1 cellular context compared by ENCODE assay signal in the genomic region with DNA sequence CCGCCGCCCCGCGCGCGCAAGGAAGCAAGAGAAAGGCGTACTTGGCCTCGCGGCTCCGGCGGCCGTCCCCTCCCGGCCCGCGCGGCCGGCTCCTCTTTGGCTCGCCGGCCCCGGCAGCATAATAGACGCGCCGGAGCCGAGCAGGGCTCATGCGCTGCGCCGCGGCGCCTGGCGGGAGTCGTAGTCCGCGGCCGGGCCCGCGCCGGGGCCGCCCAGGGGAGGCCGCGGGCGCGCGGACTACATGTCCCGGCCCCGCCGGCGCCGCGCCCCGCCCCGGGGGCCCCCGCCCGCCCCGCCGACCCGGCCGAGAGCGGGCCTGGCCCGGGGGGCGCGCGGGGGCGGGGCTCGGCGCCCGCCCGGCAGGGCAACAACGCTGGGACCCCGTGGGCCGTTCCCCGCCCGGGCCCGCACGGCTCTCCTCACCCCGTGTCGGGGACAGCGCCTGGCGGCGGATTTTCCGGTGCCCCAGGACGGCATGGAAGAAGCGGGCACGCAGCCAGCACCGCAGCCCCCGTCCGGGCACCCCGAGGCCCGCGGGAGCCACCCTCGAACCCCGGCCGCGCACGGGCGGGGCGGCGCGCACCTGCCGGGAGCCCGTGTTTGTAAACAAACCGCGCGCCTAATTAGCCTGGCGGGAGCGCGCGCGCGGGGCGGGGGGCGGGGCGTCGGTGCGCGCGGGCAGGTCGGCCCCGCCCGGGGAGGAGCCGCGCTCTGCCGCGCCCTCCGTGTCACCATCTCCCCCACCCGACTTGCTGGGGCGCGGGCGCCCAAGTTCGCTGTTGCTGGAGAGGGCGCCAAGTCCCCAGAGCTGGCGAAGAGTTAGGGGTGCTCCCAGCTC.
TF ChIP-seq lines count a peak whose summit lies in the region.

A gene (minus strand): TSS at position 123 of the 838 bp plus-strand sequence. CDS start 14,549 bp downstream, outside the sequence.

TF ChIP-seq in HEK293, 187 proteins besides CTCF, POLR2A, EP300 and RAD21 (continued from another document and continues in another):
- TF ChIP-seq, protein P1, sequence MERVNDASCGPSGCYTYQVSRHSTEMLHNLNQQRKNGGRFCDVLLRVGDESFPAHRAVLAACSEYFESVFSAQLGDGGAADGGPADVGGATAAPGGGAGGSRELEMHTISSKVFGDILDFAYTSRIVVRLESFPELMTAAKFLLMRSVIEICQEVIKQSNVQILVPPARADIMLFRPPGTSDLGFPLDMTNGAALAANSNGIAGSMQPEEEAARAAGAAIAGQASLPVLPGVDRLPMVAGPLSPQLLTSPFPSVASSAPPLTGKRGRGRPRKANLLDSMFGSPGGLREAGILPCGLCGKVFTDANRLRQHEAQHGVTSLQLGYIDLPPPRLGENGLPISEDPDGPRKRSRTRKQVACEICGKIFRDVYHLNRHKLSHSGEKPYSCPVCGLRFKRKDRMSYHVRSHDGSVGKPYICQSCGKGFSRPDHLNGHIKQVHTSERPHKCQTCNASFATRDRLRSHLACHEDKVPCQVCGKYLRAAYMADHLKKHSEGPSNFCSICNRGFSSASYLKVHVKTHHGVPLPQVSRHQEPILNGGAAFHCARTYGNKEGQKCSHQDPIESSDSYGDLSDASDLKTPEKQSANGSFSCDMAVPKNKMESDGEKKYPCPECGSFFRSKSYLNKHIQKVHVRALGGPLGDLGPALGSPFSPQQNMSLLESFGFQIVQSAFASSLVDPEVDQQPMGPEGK (tag by site-specific recombination; IDR thresholded peaks at IDR 0.05) = no peak; the same call in 1 of the 2 replicates
- TF ChIP-seq ZNF561 (tag by site-specific recombination; IDR thresholded peaks at IDR 0.05; ENCODE audit: borderline replicate concordance) = peak; percentile 91; the same call in 1 of the 2 replicates
- no peak for TF ChIP-seq ZNF76 (tag by site-specific recombination; IDR thresholded peaks at IDR 0.05; ENCODE audit: borderline replicate concordance, low read depth)
- TF ChIP-seq, protein P2, sequence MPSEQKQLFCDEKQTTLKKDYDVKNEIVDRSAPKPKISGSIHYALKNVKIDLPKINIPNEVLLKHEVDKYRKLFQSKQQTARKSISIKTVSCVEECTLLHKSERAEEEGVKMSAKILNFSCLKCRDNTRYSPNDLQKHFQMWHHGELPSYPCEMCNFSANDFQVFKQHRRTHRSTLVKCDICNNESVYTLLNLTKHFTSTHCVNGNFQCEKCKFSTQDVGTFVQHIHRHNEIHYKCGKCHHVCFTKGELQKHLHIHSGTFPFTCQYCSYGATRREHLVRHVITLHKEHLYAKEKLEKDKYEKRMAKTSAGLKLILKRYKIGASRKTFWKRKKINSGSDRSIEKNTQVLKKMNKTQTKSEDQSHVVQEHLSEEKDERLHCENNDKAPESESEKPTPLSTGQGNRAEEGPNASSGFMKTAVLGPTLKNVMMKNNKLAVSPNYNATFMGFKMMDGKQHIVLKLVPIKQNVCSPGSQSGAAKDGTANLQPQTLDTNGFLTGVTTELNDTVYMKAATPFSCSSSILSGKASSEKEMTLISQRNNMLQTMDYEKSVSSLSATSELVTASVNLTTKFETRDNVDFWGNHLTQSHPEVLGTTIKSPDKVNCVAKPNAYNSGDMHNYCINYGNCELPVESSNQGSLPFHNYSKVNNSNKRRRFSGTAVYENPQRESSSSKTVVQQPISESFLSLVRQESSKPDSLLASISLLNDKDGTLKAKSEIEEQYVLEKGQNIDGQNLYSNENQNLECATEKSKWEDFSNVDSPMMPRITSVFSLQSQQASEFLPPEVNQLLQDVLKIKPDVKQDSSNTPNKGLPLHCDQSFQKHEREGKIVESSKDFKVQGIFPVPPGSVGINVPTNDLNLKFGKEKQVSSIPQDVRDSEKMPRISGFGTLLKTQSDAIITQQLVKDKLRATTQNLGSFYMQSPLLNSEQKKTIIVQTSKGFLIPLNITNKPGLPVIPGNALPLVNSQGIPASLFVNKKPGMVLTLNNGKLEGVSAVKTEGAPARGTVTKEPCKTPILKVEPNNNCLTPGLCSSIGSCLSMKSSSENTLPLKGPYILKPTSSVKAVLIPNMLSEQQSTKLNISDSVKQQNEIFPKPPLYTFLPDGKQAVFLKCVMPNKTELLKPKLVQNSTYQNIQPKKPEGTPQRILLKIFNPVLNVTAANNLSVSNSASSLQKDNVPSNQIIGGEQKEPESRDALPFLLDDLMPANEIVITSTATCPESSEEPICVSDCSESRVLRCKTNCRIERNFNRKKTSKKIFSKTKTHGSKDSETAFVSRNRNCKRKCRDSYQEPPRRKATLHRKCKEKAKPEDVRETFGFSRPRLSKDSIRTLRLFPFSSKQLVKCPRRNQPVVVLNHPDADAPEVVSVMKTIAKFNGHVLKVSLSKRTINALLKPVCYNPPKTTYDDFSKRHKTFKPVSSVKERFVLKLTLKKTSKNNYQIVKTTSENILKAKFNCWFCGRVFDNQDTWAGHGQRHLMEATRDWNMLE (tag by site-specific recombination; conservative IDR thresholded peaks at IDR 0.05; ENCODE audit: low read depth) = no peak
- TF ChIP-seq ZNF658 (tag by site-specific recombination; IDR thresholded peaks at IDR 0.05) = no peak
- TF ChIP-seq, protein P3, sequence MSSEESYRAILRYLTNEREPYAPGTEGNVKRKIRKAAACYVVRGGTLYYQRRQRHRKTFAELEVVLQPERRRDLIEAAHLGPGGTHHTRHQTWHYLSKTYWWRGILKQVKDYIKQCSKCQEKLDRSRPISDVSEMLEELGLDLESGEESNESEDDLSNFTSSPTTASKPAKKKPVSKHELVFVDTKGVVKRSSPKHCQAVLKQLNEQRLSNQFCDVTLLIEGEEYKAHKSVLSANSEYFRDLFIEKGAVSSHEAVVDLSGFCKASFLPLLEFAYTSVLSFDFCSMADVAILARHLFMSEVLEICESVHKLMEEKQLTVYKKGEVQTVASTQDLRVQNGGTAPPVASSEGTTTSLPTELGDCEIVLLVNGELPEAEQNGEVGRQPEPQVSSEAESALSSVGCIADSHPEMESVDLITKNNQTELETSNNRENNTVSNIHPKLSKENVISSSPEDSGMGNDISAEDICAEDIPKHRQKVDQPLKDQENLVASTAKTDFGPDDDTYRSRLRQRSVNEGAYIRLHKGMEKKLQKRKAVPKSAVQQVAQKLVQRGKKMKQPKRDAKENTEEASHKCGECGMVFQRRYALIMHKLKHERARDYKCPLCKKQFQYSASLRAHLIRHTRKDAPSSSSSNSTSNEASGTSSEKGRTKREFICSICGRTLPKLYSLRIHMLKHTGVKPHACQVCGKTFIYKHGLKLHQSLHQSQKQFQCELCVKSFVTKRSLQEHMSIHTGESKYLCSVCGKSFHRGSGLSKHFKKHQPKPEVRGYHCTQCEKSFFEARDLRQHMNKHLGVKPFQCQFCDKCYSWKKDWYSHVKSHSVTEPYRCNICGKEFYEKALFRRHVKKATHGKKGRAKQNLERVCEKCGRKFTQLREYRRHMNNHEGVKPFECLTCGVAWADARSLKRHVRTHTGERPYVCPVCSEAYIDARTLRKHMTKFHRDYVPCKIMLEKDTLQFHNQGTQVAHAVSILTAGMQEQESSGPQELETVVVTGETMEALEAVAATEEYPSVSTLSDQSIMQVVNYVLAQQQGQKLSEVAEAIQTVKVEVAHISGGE (tag by site-specific recombination; conservative IDR thresholded peaks at IDR 0.05; ENCODE audit: low read depth) = 0 out of 2 replicates have a peak, but pooled peaks have one; percentile 6
- TF ChIP-seq, protein P4, sequence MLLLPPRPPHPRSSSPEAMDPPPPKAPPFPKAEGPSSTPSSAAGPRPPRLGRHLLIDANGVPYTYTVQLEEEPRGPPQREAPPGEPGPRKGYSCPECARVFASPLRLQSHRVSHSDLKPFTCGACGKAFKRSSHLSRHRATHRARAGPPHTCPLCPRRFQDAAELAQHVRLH (tag by site-specific recombination; IDR thresholded peaks at IDR 0.05) = no peak
- TF ChIP-seq, protein P5, sequence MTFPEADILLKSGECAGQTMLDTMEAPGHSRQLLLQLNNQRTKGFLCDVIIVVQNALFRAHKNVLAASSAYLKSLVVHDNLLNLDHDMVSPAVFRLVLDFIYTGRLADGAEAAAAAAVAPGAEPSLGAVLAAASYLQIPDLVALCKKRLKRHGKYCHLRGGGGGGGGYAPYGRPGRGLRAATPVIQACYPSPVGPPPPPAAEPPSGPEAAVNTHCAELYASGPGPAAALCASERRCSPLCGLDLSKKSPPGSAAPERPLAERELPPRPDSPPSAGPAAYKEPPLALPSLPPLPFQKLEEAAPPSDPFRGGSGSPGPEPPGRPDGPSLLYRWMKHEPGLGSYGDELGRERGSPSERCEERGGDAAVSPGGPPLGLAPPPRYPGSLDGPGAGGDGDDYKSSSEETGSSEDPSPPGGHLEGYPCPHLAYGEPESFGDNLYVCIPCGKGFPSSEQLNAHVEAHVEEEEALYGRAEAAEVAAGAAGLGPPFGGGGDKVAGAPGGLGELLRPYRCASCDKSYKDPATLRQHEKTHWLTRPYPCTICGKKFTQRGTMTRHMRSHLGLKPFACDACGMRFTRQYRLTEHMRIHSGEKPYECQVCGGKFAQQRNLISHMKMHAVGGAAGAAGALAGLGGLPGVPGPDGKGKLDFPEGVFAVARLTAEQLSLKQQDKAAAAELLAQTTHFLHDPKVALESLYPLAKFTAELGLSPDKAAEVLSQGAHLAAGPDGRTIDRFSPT (tag by site-specific recombination; IDR thresholded peaks at IDR 0.05) = no peak
- no peak for TF ChIP-seq ZNF133 (tag by site-specific recombination; IDR thresholded peaks at IDR 0.05)
- peak; percentile 32; the same call in 1 of the 2 replicates for TF ChIP-seq ZBTB8A (tag by site-specific recombination; IDR thresholded peaks at IDR 0.05)
- TF ChIP-seq REPIN1 (tag by site-specific recombination; IDR thresholded peaks at IDR 0.05; ENCODE audit: low read depth) = no peak
- TF ChIP-seq PRDM1 (tag by site-specific recombination; IDR thresholded peaks at IDR 0.05) = no peak
- TF ChIP-seq GFI1B (tag by site-specific recombination; IDR thresholded peaks at IDR 0.05) = no peak
- no peak for TF ChIP-seq ZNF530 (tag by site-specific recombination; IDR thresholded peaks at IDR 0.05; ENCODE audit: low read depth)
- TF ChIP-seq ZBTB21 (tag by site-specific recombination; IDR thresholded peaks at IDR 0.05) = no peak
- no peak for TF ChIP-seq ZNF391 (tag by site-specific recombination; IDR thresholded peaks at IDR 0.05; ENCODE audit: borderline replicate concordance, low read depth)
- TF ChIP-seq ZNF433 (tag by site-specific recombination; IDR thresholded peaks at IDR 0.05; ENCODE audit: low read depth) = no peak
- TF ChIP-seq ZNF837 (tag by site-specific recombination; IDR thresholded peaks at IDR 0.05) = no peak
- no peak for TF ChIP-seq SP7 (tag by site-specific recombination; IDR thresholded peaks at IDR 0.05)
- TF ChIP-seq, protein P6, sequence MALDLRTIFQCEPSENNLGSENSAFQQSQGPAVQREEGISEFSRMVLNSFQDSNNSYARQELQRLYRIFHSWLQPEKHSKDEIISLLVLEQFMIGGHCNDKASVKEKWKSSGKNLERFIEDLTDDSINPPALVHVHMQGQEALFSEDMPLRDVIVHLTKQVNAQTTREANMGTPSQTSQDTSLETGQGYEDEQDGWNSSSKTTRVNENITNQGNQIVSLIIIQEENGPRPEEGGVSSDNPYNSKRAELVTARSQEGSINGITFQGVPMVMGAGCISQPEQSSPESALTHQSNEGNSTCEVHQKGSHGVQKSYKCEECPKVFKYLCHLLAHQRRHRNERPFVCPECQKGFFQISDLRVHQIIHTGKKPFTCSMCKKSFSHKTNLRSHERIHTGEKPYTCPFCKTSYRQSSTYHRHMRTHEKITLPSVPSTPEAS (tag by site-specific recombination; IDR thresholded peaks at IDR 0.05) = no peak
- no peak for TF ChIP-seq ZNF114 (tag by site-specific recombination; IDR thresholded peaks at IDR 0.05)
- no peak for TF ChIP-seq ZNF843 (tag by site-specific recombination; IDR thresholded peaks at IDR 0.05)
- TF ChIP-seq ZBTB48 (tag by site-specific recombination; IDR thresholded peaks at IDR 0.05) = 0 out of 2 replicates have a peak, but pooled peaks have one; percentile 15
- peak; percentile 59; the same call in 1 of the 2 replicates for TF ChIP-seq ZSCAN30 (tag by site-specific recombination; IDR thresholded peaks at IDR 0.05)
- TF ChIP-seq KLF10 (tag by site-specific recombination; IDR thresholded peaks at IDR 0.05) = peak; percentile 79
- TF ChIP-seq ZNF747 (tag by site-specific recombination; IDR thresholded peaks at IDR 0.05) = no peak
- TF ChIP-seq KLF1 (tag by site-specific recombination; IDR thresholded peaks at IDR 0.05) = 0 out of 2 replicates have a peak, but pooled peaks have one; percentile 6
- no peak for TF ChIP-seq ZNF248 (tag by site-specific recombination; IDR thresholded peaks at IDR 0.05)
- no peak for TF ChIP-seq ZNF366 (tag by site-specific recombination; conservative IDR thresholded peaks at IDR 0.05)
- TF ChIP-seq, protein P7, sequence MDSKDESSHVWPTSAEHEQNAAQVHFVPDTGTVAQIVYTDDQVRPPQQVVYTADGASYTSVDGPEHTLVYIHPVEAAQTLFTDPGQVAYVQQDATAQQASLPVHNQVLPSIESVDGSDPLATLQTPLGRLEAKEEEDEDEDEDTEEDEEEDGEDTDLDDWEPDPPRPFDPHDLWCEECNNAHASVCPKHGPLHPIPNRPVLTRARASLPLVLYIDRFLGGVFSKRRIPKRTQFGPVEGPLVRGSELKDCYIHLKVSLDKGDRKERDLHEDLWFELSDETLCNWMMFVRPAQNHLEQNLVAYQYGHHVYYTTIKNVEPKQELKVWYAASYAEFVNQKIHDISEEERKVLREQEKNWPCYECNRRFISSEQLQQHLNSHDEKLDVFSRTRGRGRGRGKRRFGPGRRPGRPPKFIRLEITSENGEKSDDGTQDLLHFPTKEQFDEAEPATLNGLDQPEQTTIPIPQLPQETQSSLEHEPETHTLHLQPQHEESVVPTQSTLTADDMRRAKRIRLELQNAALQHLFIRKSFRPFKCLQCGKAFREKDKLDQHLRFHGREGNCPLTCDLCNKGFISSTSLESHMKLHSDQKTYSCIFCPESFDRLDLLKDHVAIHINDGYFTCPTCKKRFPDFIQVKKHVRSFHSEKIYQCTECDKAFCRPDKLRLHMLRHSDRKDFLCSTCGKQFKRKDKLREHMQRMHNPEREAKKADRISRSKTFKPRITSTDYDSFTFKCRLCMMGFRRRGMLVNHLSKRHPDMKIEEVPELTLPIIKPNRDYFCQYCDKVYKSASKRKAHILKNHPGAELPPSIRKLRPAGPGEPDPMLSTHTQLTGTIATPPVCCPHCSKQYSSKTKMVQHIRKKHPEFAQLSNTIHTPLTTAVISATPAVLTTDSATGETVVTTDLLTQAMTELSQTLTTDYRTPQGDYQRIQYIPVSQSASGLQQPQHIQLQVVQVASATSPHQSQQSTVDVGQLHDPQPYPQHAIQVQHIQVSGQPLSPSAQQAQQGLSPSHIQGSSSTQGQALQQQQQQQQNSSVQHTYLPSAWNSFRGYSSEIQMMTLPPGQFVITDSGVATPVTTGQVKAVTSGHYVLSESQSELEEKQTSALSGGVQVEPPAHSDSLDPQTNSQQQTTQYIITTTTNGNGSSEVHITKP (tag by site-specific recombination; IDR thresholded peaks at IDR 0.05) = no peak
- no peak for TF ChIP-seq ZNF514 (tag by site-specific recombination; IDR thresholded peaks at IDR 0.05)
- no peak for TF ChIP-seq ZNF555 (tag by site-specific recombination; conservative IDR thresholded peaks at IDR 0.05)
